12 cellular contexts compared by ENCODE assay signal in genomic region chr11:96329419-96329818, GRCh38. TPM values are rescaled to one million over a fixed set of nuclear protein-coding genes. Genes with fewer than 3 reads are reported as not detected.
DNase-seq lines count a peak whose midpoint lies in the region; ATAC-seq and TF ChIP-seq lines count a peak whose summit lies in the region.
"Had no signal": no experiment of that assay in that cellular context is flagged by ENCODE, and none has a peak within 500 bp of the region (broad histone marks: within the 10 kb centered on the region; RNA-seq: fewer than 3 reads in every experiment).

No MANE protein-coding gene starts in this region.

- peaks cover 16% of the 10 kb centered on the region for H3K36me3 ChIP-seq in mesodermal cell (ENCODE audit: control insufficient read depth, insufficient read depth, low read length)

- H3K9me3 ChIP-seq in mesodermal cell (ENCODE audit: control insufficient read depth, low read length): no peaks in the 10 kb centered on the region
- H3K9me3 ChIP-seq: SJSA1 had no signal

- intact Hi-C loops in natural killer cell (cut with micrococcal nuclease): no loop called here
- intact Hi-C loops in activated CD8-positive, alpha-beta T cell treated with anti-CD3 and anti-CD28 coated beads for 36 hours (cut with micrococcal nuclease): no loop called here

- peak overlapping the region; percentile 72 to 90 for H3K27ac Mint-ChIP-seq in natural killer cell treated with Interleukin-12 subunit alpha and Interleukin-12 subunit beta and Interleukin-15 and Interleukin-18, amount 100 ng/mL, for 72 hours
- no peak overlapping the region for H3K27ac Mint-ChIP-seq in natural killer cell
- peak overlapping the region; percentile 79 for H3K27ac Mint-ChIP-seq in activated CD8-positive, alpha-beta T cell treated with anti-CD3 and anti-CD28 coated beads for 36 hours

- no peak overlapping the region for H3K4me3 ChIP-seq in mesodermal cell (ENCODE audit: extremely low read depth, insufficient read depth, low read length, poor library complexity, severe bottlenecking)
- H3K4me3 ChIP-seq: SJSA1 had no signal

- H3K27ac ChIP-seq in mesodermal cell (ENCODE audit: low read depth, low read length, severe bottlenecking): peak overlapping the region; percentile 25
- H3K27ac ChIP-seq: SJSA1 had no signal

- peak; percentile 92 for ATAC-seq in natural killer cell treated with Interleukin-12 subunit alpha and Interleukin-12 subunit beta and Interleukin-15 and Interleukin-18, amount 100 ng/mL, for 72 hours
- ATAC-seq in natural killer cell: no peak
- peak; percentile 90 for ATAC-seq in activated CD8-positive, alpha-beta T cell treated with anti-CD3 and anti-CD28 coated beads for 36 hours

- no peak for DNase-seq in natural killer cell treated with Interleukin-12 subunit alpha and Interleukin-12 subunit beta and Interleukin-15 and Interleukin-18, amount 100 ng/mL, for 72 hours (ENCODE audit: low spot score)
- DNase-seq in natural killer cell (no peak), COLO668 (lab: John Stamatoyannopoulos, UW; ENCODE audit: unreplicated experiment) (no peak), GF-D8 (lab: John Stamatoyannopoulos, UW) (no peak), hippocampal formation (lab: John Stamatoyannopoulos, UW) (no peak), medulla oblongata (ENCODE audit: extremely low spot score) (no peak)
- no peak for DNase-seq in activated CD8-positive, alpha-beta T cell treated with anti-CD3 and anti-CD28 coated beads for 36 hours
- DNase-seq: activated CD4-positive, alpha-beta T cell treated with anti-CD3 and anti-CD28 coated beads, Interleukin-2, amount 50 U/mL, for 4 hours; NCI-H1105 treated with DMSO at 0.1 percent for 48 hours; NCI-H510A treated with DMSO at 0.1 percent for 48 hours had no signal

- H3K4me1 Mint-ChIP-seq in natural killer cell treated with Interleukin-12 subunit alpha and Interleukin-12 subunit beta and Interleukin-15 and Interleukin-18, amount 100 ng/mL, for 72 hours (ENCODE audit: low read depth in 2 of 2): peaks cover 43 to 45% of the 10 kb centered on the region in 2 donors
- peaks cover 22 to 31% of the 10 kb centered on the region in 2 donors for H3K4me1 Mint-ChIP-seq in natural killer cell
- H3K4me1 Mint-ChIP-seq in activated CD8-positive, alpha-beta T cell treated with anti-CD3 and anti-CD28 coated beads for 36 hours (ENCODE audit: low read depth): peaks cover 77% of the 10 kb centered on the region

- H3K27me3 Mint-ChIP-seq in natural killer cell treated with Interleukin-12 subunit alpha and Interleukin-12 subunit beta and Interleukin-15 and Interleukin-18, amount 100 ng/mL, for 72 hours: no peaks in the 10 kb centered on the region
- no peaks in the 10 kb centered on the region for H3K27me3 Mint-ChIP-seq in natural killer cell (ENCODE audit: low read depth in 2 of 2)
- H3K27me3 Mint-ChIP-seq in activated CD8-positive, alpha-beta T cell treated with anti-CD3 and anti-CD28 coated beads for 36 hours: no peaks in the 10 kb centered on the region

- no peaks in the 10 kb centered on the region for H3K36me3 Mint-ChIP-seq in natural killer cell treated with Interleukin-12 subunit alpha and Interleukin-12 subunit beta and Interleukin-15 and Interleukin-18, amount 100 ng/mL, for 72 hours
- H3K36me3 Mint-ChIP-seq in natural killer cell: no peaks in the 10 kb centered on the region
- peaks cover 35% of the 10 kb centered on the region for H3K36me3 Mint-ChIP-seq in activated CD8-positive, alpha-beta T cell treated with anti-CD3 and anti-CD28 coated beads for 36 hours (ENCODE audit: low read depth)

- H3K9me3 Mint-ChIP-seq in natural killer cell treated with Interleukin-12 subunit alpha and Interleukin-12 subunit beta and Interleukin-15 and Interleukin-18, amount 100 ng/mL, for 72 hours: no peaks in the 10 kb centered on the region
- H3K9me3 Mint-ChIP-seq in natural killer cell: no peaks in the 10 kb centered on the region
- H3K9me3 Mint-ChIP-seq in activated CD8-positive, alpha-beta T cell treated with anti-CD3 and anti-CD28 coated beads for 36 hours: no peaks in the 10 kb centered on the region

- WGBS in mesodermal cell (ENCODE audit: insufficient coverage in 2 of 2), 2 experiments: no CpG with 5 or more reads among the region's 1 CpG

- CTCF ChIA-PET in activated CD8-positive, alpha-beta T cell treated with anti-CD3 and anti-CD28 coated beads for 36 hours (lab: Charles Lee): interaction anchor here (1.3 to 4.1 kb wide), 3 partner anchors 8 to 47 kb away, joined by 3 to 26 read pairs (median 6); partner anchors contain the start of gene MAML2

- TF ChIP-seq CTCF in natural killer cell (IDR thresholded peaks at IDR 0.05): no peak
- no peak for TF ChIP-seq CTCF in activated CD8-positive, alpha-beta T cell treated with anti-CD3 and anti-CD28 coated beads for 36 hours (IDR thresholded peaks at IDR 0.05)

- POLR2A ChIA-PET in activated CD8-positive, alpha-beta T cell treated with anti-CD3 and anti-CD28 coated beads for 36 hours (lab: Charles Lee): no interaction called here

- peak overlapping the region; percentile 68 for H3K4me3 Mint-ChIP-seq in natural killer cell treated with Interleukin-12 subunit alpha and Interleukin-12 subunit beta and Interleukin-15 and Interleukin-18, amount 100 ng/mL, for 72 hours
- no peak overlapping the region for H3K4me3 Mint-ChIP-seq in natural killer cell
- H3K4me3 Mint-ChIP-seq in activated CD8-positive, alpha-beta T cell treated with anti-CD3 and anti-CD28 coated beads for 36 hours: peak overlapping the region; percentile 16

- H3K4me1 ChIP-seq in mesodermal cell (ENCODE audit: control insufficient read depth, insufficient read depth, low read length, poor library complexity, severe bottlenecking): peaks cover 56% of the 10 kb centered on the region

RNA-seq across cellular contexts. Expression of gene MAML2, which starts 13.6 kb away (rescaled TPM):
- total RNA-seq in natural killer cell treated with Interleukin-12 subunit alpha and Interleukin-12 subunit beta and Interleukin-15 and Interleukin-18, amount 100 ng/mL, for 72 hours: 10 to 100 TPM; 15.9 to 21.9 TPM
- 10 to 100 TPM; 14.2 to 20.5 (median 16.1) TPM for total RNA-seq in natural killer cell
- total RNA-seq in activated CD8-positive, alpha-beta T cell treated with anti-CD3 and anti-CD28 coated beads for 36 hours: 10 to 100 TPM; 11.8 to 12.5 TPM
- 28.1 TPM for polyA plus RNA-seq in mesodermal cell (2013, experiment 1 of 2)
- 22.3 TPM for polyA plus RNA-seq in mesodermal cell (2013, experiment 2 of 2)

Comparison
In these comparisons a context has a peak if more than half of its experiments do, and no peak if none do; other contexts are left out.
1. ATAC-seq: peak in natural killer cell treated with Interleukin-12 subunit alpha and Interleukin-12 subunit beta and Interleukin-15 and Interleukin-18, amount 100 ng/mL, for 72 hours (2 of 2) and activated CD8-positive, alpha-beta T cell treated with anti-CD3 and anti-CD28 coated beads for 36 hours (single experiment); none in natural killer cell (0 of 3).
2. H3K27ac Mint-ChIP-seq: peak in natural killer cell treated with Interleukin-12 subunit alpha and Interleukin-12 subunit beta and Interleukin-15 and Interleukin-18, amount 100 ng/mL, for 72 hours (2 of 2) and activated CD8-positive, alpha-beta T cell treated with anti-CD3 and anti-CD28 coated beads for 36 hours (single experiment); none in natural killer cell (0 of 2).